Comparison of ENCODE assay signal across 8 cellular contexts in the genomic region with DNA sequence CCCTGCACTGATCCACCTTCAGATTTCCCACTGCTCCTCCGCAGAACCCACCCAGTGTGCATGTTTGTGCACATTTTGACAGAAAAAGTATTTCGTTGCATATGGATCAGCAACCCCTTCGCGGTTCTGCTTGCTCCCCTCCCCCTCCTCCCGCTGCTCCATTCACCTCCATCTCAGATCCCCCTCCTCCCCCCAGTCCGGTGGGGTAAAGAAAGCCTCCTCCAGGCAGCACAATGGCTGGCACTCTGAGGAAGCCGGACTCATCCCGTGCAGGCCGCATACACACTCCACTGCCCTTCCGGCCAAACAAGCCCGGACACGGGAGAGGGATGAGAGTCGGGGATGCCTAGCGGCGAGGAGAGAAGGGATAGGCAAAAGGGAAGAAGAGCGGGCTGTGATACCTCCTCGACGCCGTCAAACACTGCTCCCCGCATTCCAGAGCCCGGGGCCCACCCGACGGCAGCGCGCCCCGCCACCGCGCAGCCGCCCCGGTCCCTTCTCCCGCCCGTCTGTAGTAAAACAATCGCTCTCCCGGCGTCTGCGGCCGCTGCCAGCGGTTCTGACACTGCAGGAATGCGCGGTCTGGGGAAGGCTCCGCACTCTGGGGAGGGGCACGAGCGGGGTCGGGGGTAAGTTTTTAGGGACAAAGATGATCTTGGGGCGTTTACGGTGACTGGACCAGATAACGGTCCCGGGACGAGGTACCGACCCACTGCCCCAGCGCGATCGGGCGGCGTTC.
DNase-seq lines count a peak whose midpoint lies in the region; ATAC-seq and TF ChIP-seq lines count a peak whose summit lies in the region.

No MANE protein-coding gene starts in this region.

- H3K4me3 Mint-ChIP-seq in T-helper 1 cell treated with Interleukin-12 subunit alpha and Interleukin-12 subunit beta and Interleukin-4 antibody, amounts not matched to agents 30 μg/mL and 1 μg/mL, for 36 hours = peak overlapping the region; percentile 86
- peak overlapping the region; percentile 60 for H3K4me3 Mint-ChIP-seq in dendritic cell treated with granulocyte-macrophage colony-stimulating factor and Interleukin-4, amounts not matched to agents 40 ng/mL and 50 ng/mL, for 4 days

- no peaks in the 10 kb centered on the region for H3K9me3 Mint-ChIP-seq in T-helper 1 cell treated with Interleukin-12 subunit alpha and Interleukin-12 subunit beta and Interleukin-4 antibody, amounts not matched to agents 30 μg/mL and 1 μg/mL, for 36 hours
- H3K9me3 Mint-ChIP-seq in dendritic cell treated with granulocyte-macrophage colony-stimulating factor and Interleukin-4, amounts not matched to agents 40 ng/mL and 50 ng/mL, for 4 days = no peaks in the 10 kb centered on the region

- peak; percentile 81 for ATAC-seq in RWPE2 (ENCODE audit: low read depth)
- ATAC-seq in HG02763 (IDR thresholded peaks at IDR 0.05; ENCODE audit: unreplicated experiment) = no peak

- H3K4me3 ChIP-seq in RWPE2 (ENCODE audit: severe bottlenecking) = peak overlapping the region; percentile 45

- H3K9me3 ChIP-seq in RWPE2 (ENCODE audit: severe bottlenecking) = no peaks in the 10 kb centered on the region

- no peak for TF ChIP-seq CTCF in RWPE2 (IDR thresholded peaks at IDR 0.05; ENCODE audit: poor library complexity, severe bottlenecking)

- H3K4me1 Mint-ChIP-seq in T-helper 1 cell treated with Interleukin-12 subunit alpha and Interleukin-12 subunit beta and Interleukin-4 antibody, amounts not matched to agents 30 μg/mL and 1 μg/mL, for 36 hours (ENCODE audit: low read depth) = peaks cover 20% of the 10 kb centered on the region
- H3K4me1 Mint-ChIP-seq in dendritic cell treated with granulocyte-macrophage colony-stimulating factor and Interleukin-4, amounts not matched to agents 40 ng/mL and 50 ng/mL, for 4 days (ENCODE audit: low read depth) = peaks cover 27% of the 10 kb centered on the region

- H3K27ac ChIP-seq in RWPE2 (ENCODE audit: poor library complexity, severe bottlenecking) (no peak overlapping the region), layer of hippocampus (ENCODE audit: low read depth, low read length) (peak overlapping the region; percentile 87)

- H3K36me3 ChIP-seq in RWPE2 (ENCODE audit: low read depth) = no peaks in the 10 kb centered on the region

- intact Hi-C loops in dendritic cell treated with granulocyte-macrophage colony-stimulating factor and Interleukin-4, amounts not matched to agents 40 ng/mL and 50 ng/mL, for 4 days (cut with micrococcal nuclease) = loop anchor here (10.0 kb wide), 1 partner anchor 70 kb away; a partner anchor contains a TSS

- H3K36me3 Mint-ChIP-seq in T-helper 1 cell treated with Interleukin-12 subunit alpha and Interleukin-12 subunit beta and Interleukin-4 antibody, amounts not matched to agents 30 μg/mL and 1 μg/mL, for 36 hours (ENCODE audit: low read depth) = peaks cover 2% of the 10 kb centered on the region
- no peaks in the 10 kb centered on the region for H3K36me3 Mint-ChIP-seq in dendritic cell treated with granulocyte-macrophage colony-stimulating factor and Interleukin-4, amounts not matched to agents 40 ng/mL and 50 ng/mL, for 4 days (ENCODE audit: low read depth)

- DNase-seq in T-helper 1 cell (no peak), RWPE2 (ENCODE audit: low spot score) (peak; percentile 68), COLO668 (lab: John Stamatoyannopoulos, UW; ENCODE audit: unreplicated experiment) (no peak)
- DNase-seq in stimulated activated CD8-positive, alpha-beta memory T cell treated with anti-CD3 and anti-CD28 coated beads, Interleukin-4, amount 100 ng/mL, for 48 hours = peak; percentile 37

- H3K27me3 ChIP-seq in RWPE2 (ENCODE audit: insufficient read depth, poor library complexity, severe bottlenecking) (no peaks in the 10 kb centered on the region), layer of hippocampus (ENCODE audit: control insufficient read depth, insufficient read depth, low read length) (no peaks in the 10 kb centered on the region)

- H3K27ac Mint-ChIP-seq in T-helper 1 cell treated with Interleukin-12 subunit alpha and Interleukin-12 subunit beta and Interleukin-4 antibody, amounts not matched to agents 30 μg/mL and 1 μg/mL, for 36 hours = no peak overlapping the region
- H3K27ac Mint-ChIP-seq in dendritic cell treated with granulocyte-macrophage colony-stimulating factor and Interleukin-4, amounts not matched to agents 40 ng/mL and 50 ng/mL, for 4 days = no peak overlapping the region

- peaks cover 54% of the 10 kb centered on the region for H3K27me3 Mint-ChIP-seq in T-helper 1 cell treated with Interleukin-12 subunit alpha and Interleukin-12 subunit beta and Interleukin-4 antibody, amounts not matched to agents 30 μg/mL and 1 μg/mL, for 36 hours (ENCODE audit: low read depth)
- peaks cover 59% of the 10 kb centered on the region for H3K27me3 Mint-ChIP-seq in dendritic cell treated with granulocyte-macrophage colony-stimulating factor and Interleukin-4, amounts not matched to agents 40 ng/mL and 50 ng/mL, for 4 days

- H3K4me1 ChIP-seq in RWPE2 (ENCODE audit: insufficient read depth, poor library complexity, severe bottlenecking) = peaks cover 4% of the 10 kb centered on the region

Comparison
In these comparisons a context has a peak if more than half of its experiments do, and no peak if none do; other contexts are left out.
1. DNase-seq: peak in RWPE2 (single experiment) and stimulated activated CD8-positive, alpha-beta memory T cell treated with anti-CD3 and anti-CD28 coated beads, Interleukin-4, amount 100 ng/mL, for 48 hours (single experiment); none in T-helper 1 cell (0 of 5) and COLO668 (single experiment).